ENCODE assay signal across 16 cellular contexts in the genomic region with DNA sequence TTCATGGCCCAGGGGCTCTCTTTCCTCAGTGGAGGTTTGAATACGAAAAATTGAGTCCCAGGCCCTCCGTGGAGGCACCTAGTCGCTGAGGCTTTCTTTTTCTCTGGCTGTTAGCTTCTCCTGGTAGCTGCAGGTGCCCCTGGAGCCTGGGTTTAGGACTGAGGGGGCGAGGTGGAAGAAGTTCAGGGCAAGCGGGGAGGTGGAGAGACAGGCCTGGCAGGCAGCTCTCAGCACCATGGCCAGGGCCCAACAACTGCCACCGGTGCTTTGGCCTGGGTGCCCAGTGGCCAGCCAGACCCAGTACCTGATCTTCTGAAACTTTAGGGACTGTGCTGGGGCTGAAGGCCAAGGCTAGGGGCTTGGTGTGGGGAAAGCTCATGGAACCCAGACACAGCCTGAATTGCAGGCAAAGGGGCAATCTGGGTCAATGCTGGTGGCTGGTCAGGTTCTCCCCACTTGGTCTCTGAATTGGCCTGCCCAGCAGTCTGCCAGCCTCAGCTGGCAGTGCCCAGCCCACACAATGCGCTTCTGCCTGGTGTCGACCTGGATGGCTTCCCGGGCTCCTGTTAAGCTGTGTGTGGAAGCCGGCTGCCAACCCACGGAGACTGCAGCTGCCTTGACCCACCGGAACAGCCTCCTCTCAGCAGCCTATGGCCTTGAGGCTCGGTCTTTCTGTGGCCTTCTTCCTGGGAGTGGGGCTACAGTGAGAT. TPM values are rescaled to one million over a fixed set of nuclear protein-coding genes. Genes with fewer than 3 reads are reported as not detected.
DNase-seq lines count a peak whose midpoint lies in the region; ATAC-seq and TF ChIP-seq lines count a peak whose summit lies in the region.
"Had no signal": no experiment of that assay in that cellular context is flagged by ENCODE, and none has a peak within 500 bp of the region (broad histone marks: within the 10 kb centered on the region; RNA-seq: fewer than 3 reads in every experiment).

No MANE protein-coding gene starts in this region.

- no peak for TF ChIP-seq CTCF in nephron progenitor cell (IDR thresholded peaks at IDR 0.05)

- H3K36me3 Mint-ChIP-seq in nephron progenitor cell (ENCODE audit: low read depth) = no peaks in the 10 kb centered on the region
- H3K36me3 Mint-ChIP-seq: activated CD8-positive, alpha-beta memory T cell treated with anti-CD3 and anti-CD28 coated beads, Interleukin-2, amount 10 ng/mL, durations not matched to agents 7 days and 5 days had no signal

- ATAC-seq in GM18517 (IDR thresholded peaks at IDR 0.05; ENCODE audit: unreplicated experiment) = no peak
- ATAC-seq in left cardiac atrium = no peak
- ATAC-seq: activated CD8-positive, alpha-beta memory T cell treated with anti-CD3 and anti-CD28 coated beads, Interleukin-2, amount 10 ng/mL, durations not matched to agents 7 days and 5 days; left colon had no signal

- DNase-seq in G401 (ENCODE audit: low spot score) (peak; percentile 81), NCI-H1092 treated with DMSO at 0.1 percent for 48 hours (lab: John Stamatoyannopoulos, UW) (peak; percentile 21), cerebellar cortex (ENCODE audit: low spot score) (peak; percentile 75), nephron progenitor cell (peak; percentile 48), D341Med (ENCODE audit: low spot score) (no peak), left cardiac atrium (no peak)
- DNase-seq: activated CD4-positive, alpha-beta T cell treated with anti-CD3 and anti-CD28 coated beads for 1 hour; activated CD8-positive, alpha-beta memory T cell treated with anti-CD3 and anti-CD28 coated beads, Interleukin-2, amount 10 ng/mL, durations not matched to agents 7 days and 5 days; activated effector memory CD4-positive, alpha-beta T cell treated with Interleukin-2 at 50 U/mL for 16 hours; foreskin fibroblast; KG1; left colon; ovary; Right ventricle myocardium superior; T-helper 2 cell had no signal

- H3K9me3 Mint-ChIP-seq in nephron progenitor cell = no peaks in the 10 kb centered on the region

- H3K27ac Mint-ChIP-seq in nephron progenitor cell = no peak overlapping the region
- H3K27ac Mint-ChIP-seq: activated CD8-positive, alpha-beta memory T cell treated with anti-CD3 and anti-CD28 coated beads, Interleukin-2, amount 10 ng/mL, durations not matched to agents 7 days and 5 days had no signal

- intact Hi-C loops in left cardiac atrium (cut with DNase I) = loop anchor here in 1 of 2 donors (1.0 kb wide), 1 partner anchor 43 kb away; no protein-coding TSS in a partner anchor

- no peaks in the 10 kb centered on the region for H3K4me1 Mint-ChIP-seq in nephron progenitor cell

- H3K27me3 Mint-ChIP-seq in nephron progenitor cell (ENCODE audit: low read depth, poor library complexity) = peaks cover 98% of the 10 kb centered on the region

- in situ Hi-C loops in G401 (cut with HindIII; ENCODE audit: low sequenced_read_pairs) = loop anchor here (5.0 kb wide), 1 partner anchor 72 kb away; no protein-coding TSS in a partner anchor

- no peak overlapping the region for H3K4me3 Mint-ChIP-seq in nephron progenitor cell
- H3K4me3 Mint-ChIP-seq: activated CD8-positive, alpha-beta memory T cell treated with anti-CD3 and anti-CD28 coated beads, Interleukin-2, amount 10 ng/mL, durations not matched to agents 7 days and 5 days had no signal

RNA-seq across cellular contexts. Expression of gene POLG, which starts 30.3 kb away (rescaled TPM):
- 93.8 and 95.5 TPM in 2 replicates for total RNA-seq in G401 (2014; rRNA removed; shearing (Covaris generic))
- total RNA-seq in left cardiac atrium = 10 to 100 TPM; 35.3 to 39.3 TPM

Comparison
In these comparisons a context has a peak if more than half of its experiments do, and no peak if none do; other contexts are left out.
1. DNase-seq: peak in G401 (single experiment), NCI-H1092 treated with DMSO at 0.1 percent for 48 hours (single experiment), cerebellar cortex (single experiment) and nephron progenitor cell (single experiment); none in D341Med (single experiment) and left cardiac atrium (single experiment).